Comparison of ENCODE assay signal across 1 cellular context in the genomic region with DNA sequence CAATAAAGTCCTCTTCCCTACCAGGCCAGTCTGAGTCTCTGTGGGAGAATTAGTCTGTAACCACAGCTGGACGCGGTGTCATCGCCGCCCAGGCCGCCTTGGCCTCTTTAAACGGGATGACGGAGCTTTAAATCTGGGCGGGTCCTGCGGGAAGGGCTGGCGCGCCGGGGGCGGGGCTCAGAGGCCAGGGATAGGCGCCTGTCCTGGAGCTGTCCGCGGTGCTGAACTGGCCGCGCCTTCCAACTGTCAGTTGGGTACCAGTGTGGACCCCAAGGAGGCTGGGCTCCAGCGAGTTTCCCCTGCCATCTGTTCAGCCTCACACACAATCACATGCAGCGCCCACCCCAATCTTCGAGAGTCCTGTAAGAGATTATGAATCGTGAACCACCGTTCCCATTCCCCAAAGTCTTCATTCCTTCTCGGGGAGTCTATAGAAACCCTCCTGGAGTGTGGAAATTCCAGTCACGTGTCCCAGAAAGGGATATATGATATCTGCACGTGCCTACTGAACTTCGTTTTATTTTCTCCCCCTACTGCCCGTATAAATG.
TF ChIP-seq lines count a peak whose summit lies in the region.

No MANE protein-coding gene starts in this region.

TF ChIP-seq in endothelial cell of umbilical vein, 7 proteins besides CTCF, POLR2A, EP300 and RAD21 (continued from another document):
- no peak for TF ChIP-seq MYC (IDR thresholded peaks at IDR 0.05; ENCODE audit: low read depth, low read length)
- TF ChIP-seq POLR2AphosphoS5 (IDR thresholded peaks at IDR 0.05; ENCODE audit: insufficient read depth, low read depth, low read length): no peak
